In genomic region chr19:40421468-40421778, GRCh38 we compare ENCODE assay signal across 8 cellular contexts. TPM values are rescaled to one million over a fixed set of nuclear protein-coding genes. Genes with fewer than 3 reads are reported as not detected.
DNase-seq lines count a peak whose midpoint lies in the region; ATAC-seq, FAIRE-seq and TF ChIP-seq lines count a peak whose summit lies in the region.

No MANE protein-coding gene starts in this region.

- H3K27me3 Mint-ChIP-seq in Caco-2 (ENCODE audit: insufficient read depth, unreplicated experiment) = no peaks in the 10 kb centered on the region
- peaks cover 17% of the 10 kb centered on the region for H3K27me3 Mint-ChIP-seq in endothelial cell (ENCODE audit: unreplicated experiment)

- 19 to 29% methylated on average over 4 of the region's 4 CpGs for WGBS in pancreas, 2 donors

- H3K9me3 ChIP-seq in Caco-2 (no peaks in the 10 kb centered on the region), PC-9 (ENCODE audit: insufficient read depth, low read depth) (no peaks in the 10 kb centered on the region), pancreas (no peaks in the 10 kb centered on the region)

- H3K36me3 ChIP-seq in Caco-2 (ENCODE audit: control insufficient read depth, insufficient read depth, low read length) (no peaks in the 10 kb centered on the region; the same call in 1 of the 2 replicates), PC-9 (ENCODE audit: low read depth) (no peaks in the 10 kb centered on the region), pancreas (no peaks in the 10 kb centered on the region)

- H3K27ac Mint-ChIP-seq in Caco-2 (ENCODE audit: unreplicated experiment) (peak overlapping the region; percentile 92), endothelial cell (ENCODE audit: unreplicated experiment) (peak overlapping the region; percentile 73)

- H3K4me2 ChIP-seq in PC-9 = peak overlapping the region; percentile 98

- H3K27ac ChIP-seq in PC-9 = peak overlapping the region; percentile 89
- H3K27ac ChIP-seq in pancreas = peak overlapping the region; percentile 94 to 99 (median 98)

- H3K27me3 ChIP-seq in Caco-2 (replicated peaks; ENCODE audit: control insufficient read depth, insufficient read depth, low read length) = no peaks in the 10 kb centered on the region
- H3K27me3 ChIP-seq in PC-9 (ENCODE audit: insufficient read depth, low read depth) = no peaks in the 10 kb centered on the region
- no peaks in the 10 kb centered on the region for H3K27me3 ChIP-seq in pancreas

- DNase-seq in Caco-2 = no peak
- DNase-seq in PC-9 = no peak
- no peak for DNase-seq in endothelial cell (ENCODE audit: low spot score)
- DNase-seq in pancreas = no peak
- no peak for DNase-seq in DMS53 (lab: John Stamatoyannopoulos, UW)
- DNase-seq in NCI-H2196 (lab: John Stamatoyannopoulos, UW; ENCODE audit: unreplicated experiment) = no peak

- no peaks in the 10 kb centered on the region for H3K9me2 ChIP-seq in PC-9 (ENCODE audit: insufficient read depth)

- H4K20me1 ChIP-seq in PC-9 (ENCODE audit: insufficient read depth) = no peaks in the 10 kb centered on the region

- H3K4me3 Mint-ChIP-seq in Caco-2 (ENCODE audit: unreplicated experiment) = peak overlapping the region; percentile 81
- peak overlapping the region; percentile 68 for H3K4me3 Mint-ChIP-seq in endothelial cell (ENCODE audit: unreplicated experiment)

- H3K4me3 ChIP-seq in Caco-2 (ENCODE audit: low read depth, low read length) (peak overlapping the region; percentile 57), PC-9 (peak overlapping the region; percentile 70), pancreas (peak overlapping the region; percentile 42 to 60 (median 56))

- peaks cover 28% of the 10 kb centered on the region for H3K79me2 ChIP-seq in PC-9 (ENCODE audit: low read depth)

- 0 out of 2 replicates have a peak overlapping the region, but pooled peaks have one; percentile 84 for H2AFZ ChIP-seq in PC-9

- peaks cover 9% of the 10 kb centered on the region; the same call in 1 of the 2 replicates for H3F3A ChIP-seq in PC-9 (ENCODE audit: insufficient read depth, low read depth)

- intact Hi-C loops in Caco-2 (cut with micrococcal nuclease; ENCODE audit: unreplicated experiment) = loop anchor here (1.0 to 2.0 kb wide), 3 partner anchors 17 to 73 kb away; partner anchors contain the start of genes C19orf47 and PLD3
- intact Hi-C loops in PC-9 (cut with micrococcal nuclease; ENCODE audit: unreplicated experiment) = loop anchor here (1.0 to 10.0 kb wide), 4 partner anchors 12 to 103 kb away; partner anchors contain the start of genes BLVRB and SERTAD3
- intact Hi-C loops in pancreas (cut with DNase I) = no loop called here

- CTCF ChIA-PET in Caco-2 (lab: Charles Lee) (interaction anchor here (0.7 to 2.6 kb wide), 14 partner anchors 12 to 799 kb away, joined by 3 to 24 read pairs (median 6); partner anchors contain the start of genes BLVRB, C19orf47, PLD3 and SERTAD3), PC-9 (lab: Charles Lee) (interaction anchor here (0.6 to 1.4 kb wide), 3 partner anchors 22 to 50 kb away, joined by 3 to 4 read pairs (median 4); partner anchors contain the start of gene BLVRB)

- POLR2A ChIA-PET in Caco-2 (lab: Charles Lee) = interaction anchor here (0.6 to 1.9 kb wide), 13 partner anchors 9 to 163 kb away, joined by 4 to 45 read pairs (median 11); partner anchors contain the start of genes BLVRB, C19orf47, PLD3 and PRX
- POLR2A ChIA-PET in PC-9 (lab: Charles Lee; ENCODE audit: unreplicated experiment) = interaction anchor here (0.6 to 1.5 kb wide), 3 partner anchors 22 to 859 kb away, joined by 4 to 11 read pairs (median 10); no protein-coding TSS in a partner anchor

- H3K4me1 Mint-ChIP-seq in Caco-2 (ENCODE audit: low read depth, unreplicated experiment) (peaks cover 15% of the 10 kb centered on the region), endothelial cell (ENCODE audit: unreplicated experiment) (peaks cover 42% of the 10 kb centered on the region)

- TF ChIP-seq CTCF in Caco-2 (IDR thresholded peaks at IDR 0.05; ENCODE audit: insufficient read depth in 1 of 2, low read depth in 1 of 2, low read length in 1 of 2, severe bottlenecking in 1 of 2, unreplicated experiment in 1 of 2) = no peak
- no peak for TF ChIP-seq CTCF in PC-9 (conservative IDR thresholded peaks at IDR 0.05)
- TF ChIP-seq CTCF in endothelial cell (IDR thresholded peaks at IDR 0.05; ENCODE audit: unreplicated experiment) = no peak
- no peak for TF ChIP-seq CTCF in pancreas (IDR thresholded peaks at IDR 0.05)

- no peak for FAIRE-seq in pancreas (lab: Jason Lieb, UNC)

- 0 out of 2 replicates have a peak, but pooled peaks cover 4% of the 10 kb centered on the region for H3K4me1 ChIP-seq in Caco-2
- H3K4me1 ChIP-seq in PC-9 (replicated peaks; ENCODE audit: insufficient read depth) = peaks cover 12% of the 10 kb centered on the region
- peaks cover 0 to 18% (median 5%) of the 10 kb centered on the region in 3 donors for H3K4me1 ChIP-seq in pancreas

- BruUV-seq in Caco-2 (replicated peaks; lab: Mats Ljungman, UMichigan) = no TSS peak
- no TSS peak for BruUV-seq in PC-9 (replicated peaks; lab: Mats Ljungman, UMichigan)

- H3K36me3 Mint-ChIP-seq in Caco-2 (ENCODE audit: insufficient read depth, unreplicated experiment) (peaks cover 25% of the 10 kb centered on the region), endothelial cell (ENCODE audit: low read depth, unreplicated experiment) (peaks cover 10% of the 10 kb centered on the region)

- no peak for ATAC-seq in pancreas
- no peak for ATAC-seq in HG03521 (IDR thresholded peaks at IDR 0.05; ENCODE audit: unreplicated experiment)
- ATAC-seq in GM21423 (IDR thresholded peaks at IDR 0.05; ENCODE audit: unreplicated experiment) = no peak

- H3K9me3 Mint-ChIP-seq in Caco-2 (ENCODE audit: unreplicated experiment) (no peaks in the 10 kb centered on the region), endothelial cell (ENCODE audit: unreplicated experiment) (no peaks in the 10 kb centered on the region)

RNA-seq across cellular contexts. Expression of gene SERTAD1, which starts 4.4 kb away (rescaled TPM):
- 7.7 and 8.6 TPM in 2 replicates for total RNA-seq in Caco-2 (2022)
- 7.8 and 8.5 TPM in 2 replicates for total RNA-seq in PC-9 (2021)
- 11.8 TPM for total RNA-seq in endothelial cell (ENCODE audit: unreplicated experiment)
- 1 to 10 TPM; 2.6 to 5.4 (median 3.9) TPM for total RNA-seq in pancreas
- 10 to 100 TPM in 1 of 2 donors, 1 to 10 TPM in 1; 6.4 to 11.9 TPM for polyA plus RNA-seq in pancreas

RNA-seq across cellular contexts. Expression of gene PRX, which starts 8.2 kb away (rescaled TPM):
- total RNA-seq in Caco-2 (2022) (2.5 TPM in 2 replicates), PC-9 (2021) (6.6 and 9.2 TPM in 2 replicates), endothelial cell (ENCODE audit: unreplicated experiment) (6.7 TPM), pancreas (1 to 10 TPM; 1.4 to 3.2 (median 2.3) TPM)
- 1 to 10 TPM; 3.2 to 3.7 TPM for polyA plus RNA-seq in pancreas

RNA-seq across cellular contexts. Expression of gene SERTAD3, which starts 22.7 kb away (rescaled TPM):
- total RNA-seq in Caco-2 (2022) (45.2 and 52.2 TPM in 2 replicates), PC-9 (2021) (35.9 and 41.4 TPM in 2 replicates), endothelial cell (ENCODE audit: unreplicated experiment) (42.9 TPM), pancreas (10 to 100 TPM in 1 of 6 donors, 1 to 10 TPM in 5; 4.9 to 14.8 (median 7.6) TPM)
- 10 to 100 TPM; 11.2 to 15.0 TPM for polyA plus RNA-seq in pancreas

RNA-seq across cellular contexts. Expression of gene HIPK4, which starts 31.4 kb away (rescaled TPM):
- total RNA-seq in Caco-2 (2022) (not detected in 2 replicates), PC-9 (2021) (0.37 and 0.38 TPM in 2 replicates), endothelial cell (ENCODE audit: unreplicated experiment) (not detected), pancreas (under 1 TPM in 3 of 6 donors, not detected in 3; 0.06 to 0.14 (median 0.09) TPM)
- under 1 TPM; 0.05 to 0.08 TPM for polyA plus RNA-seq in pancreas

RNA-seq across cellular contexts. Expression of gene BLVRB, which starts 44.1 kb away (rescaled TPM):
- total RNA-seq in Caco-2 (2022) = 75.2 and 101 TPM in 2 replicates
- total RNA-seq in PC-9 (2021) = 204 and 239 TPM in 2 replicates
- total RNA-seq in endothelial cell (ENCODE audit: unreplicated experiment) = 17.5 TPM
- 10 to 100 TPM; 24.1 to 39.9 (median 34.0) TPM for total RNA-seq in pancreas
- polyA plus RNA-seq in pancreas = 10 to 100 TPM; 47.6 to 49.4 TPM

Comparison
In these comparisons a context has a peak if more than half of its experiments do, and no peak if none do; other contexts are left out.
1. intact Hi-C loops: an anchor here in Caco-2 (1.0 to 2.0 kb wide) and PC-9 (1.0 to 10.0 kb wide); none called in pancreas.